8 cellular contexts compared by ENCODE assay signal in the genomic region with DNA sequence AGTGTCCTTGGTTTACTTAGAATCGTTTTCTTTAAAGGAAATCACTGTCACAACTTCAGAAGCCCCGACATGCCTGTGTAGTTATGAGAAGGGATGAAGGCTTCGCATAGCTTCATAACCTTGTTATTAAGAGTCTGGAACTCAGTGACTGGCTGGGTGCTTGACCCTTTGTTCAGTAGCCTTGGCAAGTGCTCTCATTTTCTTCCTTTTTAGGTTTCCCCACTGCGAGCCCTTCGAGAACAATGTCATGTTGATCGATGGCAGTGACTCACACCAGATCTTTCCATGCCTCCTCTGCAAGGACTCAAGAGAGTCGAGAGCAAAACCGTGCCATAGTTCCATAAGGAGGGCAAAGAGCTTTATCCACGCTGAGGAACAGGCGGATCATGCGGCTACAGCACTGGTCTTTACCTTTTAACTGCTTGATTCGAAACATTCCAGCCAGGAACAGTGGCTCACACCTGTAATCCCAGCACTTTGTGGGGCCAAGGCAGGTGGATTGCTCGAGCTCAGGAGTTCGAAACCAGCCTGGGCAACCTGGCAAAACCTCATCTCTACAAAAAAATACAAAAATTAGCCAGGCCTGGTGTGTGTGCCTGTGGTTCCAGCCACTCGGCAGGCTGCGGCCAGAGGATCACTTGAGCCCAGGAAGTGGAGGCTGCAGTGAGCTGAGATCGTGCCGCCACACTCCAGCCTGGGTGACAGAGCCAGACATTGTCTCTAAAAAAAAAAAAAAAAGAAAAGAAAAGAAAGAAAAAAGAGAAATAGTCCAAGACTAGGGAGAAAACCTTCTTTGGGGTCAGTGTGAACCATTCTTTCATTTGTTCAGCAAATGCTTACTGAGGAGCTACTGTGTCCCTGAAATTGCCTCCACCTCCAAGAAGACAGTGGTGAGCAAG.
DNase-seq lines count a peak whose midpoint lies in the region; ATAC-seq and TF ChIP-seq lines count a peak whose summit lies in the region.

No MANE protein-coding gene starts in this region.

- H3K18ac ChIP-seq in mesenchymal stem cell (ENCODE audit: low read depth in 1 of 2, low read length in 2 of 2): peak overlapping the region; percentile 89 to 99

- no peaks in the 10 kb centered on the region for H3K36me3 Mint-ChIP-seq in dendritic cell treated with granulocyte-macrophage colony-stimulating factor and Interleukin-4, amounts not matched to agents 40 ng/mL and 50 ng/mL, for 4 days (ENCODE audit: low read depth)

- TF ChIP-seq POLR2A in transverse colon (IDR thresholded peaks at IDR 0.05): peak; percentile 8

- H3K4me1 ChIP-seq in mesenchymal stem cell (ENCODE audit: control insufficient read depth, insufficient read depth, low read depth, low read length) (peaks cover 21% of the 10 kb centered on the region), transverse colon (peaks cover 14 to 39% (median 26%) of the 10 kb centered on the region in 4 donors)

- DNase-seq in SIG-M5 treated with dmso at 0.1 percent for 504 hours (lab: John Stamatoyannopoulos, UW; ENCODE audit: unreplicated experiment): peak; percentile 7
- no peak for DNase-seq in SIG-M5 (lab: John Stamatoyannopoulos, UW)
- DNase-seq in mesenchymal stem cell: peak; percentile 100
- peak; percentile 57 for DNase-seq in transverse colon
- no peak for DNase-seq in NCI-H187 treated with DMSO at 0.1 percent for 48 hours (lab: John Stamatoyannopoulos, UW)

- TF ChIP-seq EP300 in transverse colon (IDR thresholded peaks at IDR 0.05; ENCODE audit: low read depth): peak; percentile 91

- peak overlapping the region; percentile 69 for H3K27ac ChIP-seq in mesenchymal stem cell (ENCODE audit: low read length, poor library complexity, severe bottlenecking)
- peak overlapping the region; percentile 76 to 90 (median 82) for H3K27ac ChIP-seq in transverse colon

- intact Hi-C loops in dendritic cell treated with granulocyte-macrophage colony-stimulating factor and Interleukin-4, amounts not matched to agents 40 ng/mL and 50 ng/mL, for 4 days (cut with micrococcal nuclease): no loop called here
- intact Hi-C loops in transverse colon (cut with DNase I; ENCODE audit: low total_unique reads): loop anchor here (5.0 to 10.0 kb wide), 2 partner anchors 67 to 81 kb away; no protein-coding TSS in a partner anchor

- H3K27me3 ChIP-seq in mesenchymal stem cell (ENCODE audit: control insufficient read depth in 1 of 2, insufficient read depth in 1 of 2, low read length in 2 of 2) (no peaks in the 10 kb centered on the region), transverse colon (no peaks in the 10 kb centered on the region)

- H3K27me3 Mint-ChIP-seq in dendritic cell treated with granulocyte-macrophage colony-stimulating factor and Interleukin-4, amounts not matched to agents 40 ng/mL and 50 ng/mL, for 4 days: peaks cover 2% of the 10 kb centered on the region

- H3K79me1 ChIP-seq in mesenchymal stem cell (replicated peaks; ENCODE audit: low read length, poor library complexity, severe bottlenecking): no peaks in the 10 kb centered on the region

- peaks cover 28% of the 10 kb centered on the region for H3K4me1 Mint-ChIP-seq in dendritic cell treated with granulocyte-macrophage colony-stimulating factor and Interleukin-4, amounts not matched to agents 40 ng/mL and 50 ng/mL, for 4 days (ENCODE audit: low read depth)

- H2BK12ac ChIP-seq in mesenchymal stem cell (ENCODE audit: low read length in 2 of 2): peak overlapping the region in 1 of 2 experiments; percentile 45

- H2BK5ac ChIP-seq in mesenchymal stem cell (ENCODE audit: low read depth, low read length, poor library complexity, severe bottlenecking): no peak overlapping the region

- peak overlapping the region in 1 of 2 experiments; percentile 21 for H3K4me3 ChIP-seq in mesenchymal stem cell (ENCODE audit: insufficient read depth in 1 of 2, low read depth in 1 of 2, low read length in 2 of 2)
- H3K4me3 ChIP-seq in transverse colon: no peak overlapping the region

- H3K14ac ChIP-seq in mesenchymal stem cell (ENCODE audit: low read length in 2 of 2): no peak overlapping the region

- 13% methylated on average over 18 of the region's 18 CpGs for WGBS in mesenchymal stem cell
- WGBS in transverse colon (ENCODE audit: low coverage in 1 of 2), 2 donors: 48 to 58% methylated on average over 11 to 18 of the region's 18 CpGs

- H3K9ac ChIP-seq in mesenchymal stem cell (ENCODE audit: low read length): peak overlapping the region; percentile 62

- no peaks in the 10 kb centered on the region for H3K36me3 ChIP-seq in mesenchymal stem cell (ENCODE audit: control insufficient read depth in 1 of 2, insufficient read depth in 2 of 2, low read depth in 1 of 2, low read length in 2 of 2)
- no peaks in the 10 kb centered on the region for H3K36me3 ChIP-seq in transverse colon

- no peak overlapping the region for H3K23ac ChIP-seq in mesenchymal stem cell (ENCODE audit: low read length in 2 of 2)

- H2BK15ac ChIP-seq in mesenchymal stem cell (ENCODE audit: low read depth, poor library complexity, severe bottlenecking): no peak overlapping the region

- H2AFZ ChIP-seq in mesenchymal stem cell (ENCODE audit: low read depth, low read length): no peak overlapping the region

- peak overlapping the region; percentile 92 for H4K91ac ChIP-seq in mesenchymal stem cell (ENCODE audit: low read length)

- no peaks in the 10 kb centered on the region for H3K9me3 Mint-ChIP-seq in dendritic cell treated with granulocyte-macrophage colony-stimulating factor and Interleukin-4, amounts not matched to agents 40 ng/mL and 50 ng/mL, for 4 days

- H3K9me3 ChIP-seq in mesenchymal stem cell (ENCODE audit: control insufficient read depth, low read length) (peaks cover 11% of the 10 kb centered on the region), transverse colon (no peaks in the 10 kb centered on the region)

- ATAC-seq in GM21717 (IDR thresholded peaks at IDR 0.05; ENCODE audit: unreplicated experiment): no peak
- no peak for ATAC-seq in HG02678 (IDR thresholded peaks at IDR 0.05; ENCODE audit: unreplicated experiment)

- H2BK120ac ChIP-seq in mesenchymal stem cell (ENCODE audit: low read depth, low read length): peak overlapping the region; percentile 100

- no peak for TF ChIP-seq CTCF in transverse colon (IDR thresholded peaks at IDR 0.05)

- H3K4me3 Mint-ChIP-seq in dendritic cell treated with granulocyte-macrophage colony-stimulating factor and Interleukin-4, amounts not matched to agents 40 ng/mL and 50 ng/mL, for 4 days: no peak overlapping the region

- H3K27ac Mint-ChIP-seq in dendritic cell treated with granulocyte-macrophage colony-stimulating factor and Interleukin-4, amounts not matched to agents 40 ng/mL and 50 ng/mL, for 4 days: peak overlapping the region; percentile 68

- H2AK5ac ChIP-seq in mesenchymal stem cell (ENCODE audit: low read length, severe bottlenecking): no peak overlapping the region

- H3K4ac ChIP-seq in mesenchymal stem cell (ENCODE audit: low read depth in 1 of 2, low read length in 2 of 2): peak overlapping the region; percentile 92 to 95

- no peak overlapping the region for H3K4me2 ChIP-seq in mesenchymal stem cell (ENCODE audit: low read length, poor library complexity, severe bottlenecking)

- H4K8ac ChIP-seq in mesenchymal stem cell (ENCODE audit: low read length): no peak overlapping the region

- in situ Hi-C loops in transverse colon (cut with MboI; ENCODE audit: low pct_ligation_motif_present in 1 of 4, low pct_unique_long_range_greater_than_20kb in 1 of 4, low sequenced_read_pairs in 3 of 4): no loop called here

Comparison
In these comparisons a context has a peak if more than half of its experiments do, and no peak if none do; other contexts are left out.
1. DNase-seq: peak in SIG-M5 treated with dmso at 0.1 percent for 504 hours (single experiment), mesenchymal stem cell (single experiment) and transverse colon (single experiment); none in SIG-M5 (single experiment) and NCI-H187 treated with DMSO at 0.1 percent for 48 hours (single experiment).